In the genomic region with DNA sequence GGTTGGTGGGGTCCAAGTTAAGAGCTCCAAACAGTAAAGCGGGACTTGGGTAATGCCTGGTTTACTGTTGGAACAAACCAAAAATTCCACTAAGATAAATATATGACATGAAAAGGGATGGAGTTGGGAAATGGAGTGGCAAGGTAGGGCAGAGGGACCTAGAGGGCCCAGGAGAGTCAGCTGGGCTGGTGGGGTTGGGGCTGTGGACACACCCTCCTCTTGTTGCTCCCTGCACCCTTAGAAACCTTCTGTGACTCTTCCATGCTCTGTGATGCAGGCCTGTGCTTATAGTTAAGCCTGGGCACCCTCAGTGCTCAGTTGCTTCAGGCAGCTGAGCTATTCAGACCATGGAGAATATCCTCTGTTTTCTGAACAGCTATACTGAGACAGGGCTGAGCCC, we compare ENCODE assay signal across 11 cellular contexts. TPM values are rescaled to one million over a fixed set of nuclear protein-coding genes. Genes with fewer than 3 reads are reported as not detected.
"Had no signal": no experiment of that assay in that cellular context is flagged by ENCODE, and none has a peak within 500 bp of the region (broad histone marks: within the 10 kb centered on the region; RNA-seq: fewer than 3 reads in every experiment).

Gene SPATA31D1 (plus strand): TSS at position 301 of the 400 bp plus-strand sequence. CDS start 47 bp downstream, at position 348.

RNA-seq across cellular contexts. Expression of gene SPATA31D1, which starts in this region (rescaled TPM):
- total RNA-seq: OCI-LY7, PC-3, PC-9, Peyer's patch, Right ventricle myocardium inferior, Right ventricle myocardium superior, RPMI7951, SJCRH30, SJSA1, SK-MEL-5 had no signal
- polyA plus RNA-seq: SK-N-SH had no signal
